ENCODE assay signal across 17 cellular contexts in genomic region chr1:66787641-66788040, GRCh38. TPM values are rescaled to one million over a fixed set of nuclear protein-coding genes. Genes with fewer than 3 reads are reported as not detected.
A peak's percentile ranks its signal among the peaks of the same experiment; 100 is the strongest.
DNase-seq lines count a peak whose midpoint lies in the region; ATAC-seq lines count a peak whose summit lies in the region.
"Had no signal": no experiment of that assay in that cellular context is flagged by ENCODE, and none has a peak within 500 bp of the region (broad histone marks: within the 10 kb centered on the region; RNA-seq: fewer than 3 reads in every experiment).

No MANE protein-coding gene starts in this region.

- intact Hi-C loops in left ventricle myocardium superior (cut with micrococcal nuclease): no loop called here

- POLR2A ChIA-PET in T-cell (lab: Charles Lee): interaction anchor here in 1 of 2 donors (0.6 kb wide), 2 partner anchors 18 to 143 kb away, joined by 5 to 7 read pairs; no protein-coding TSS in a partner anchor

- H3K9me3 Mint-ChIP-seq in stimulated activated naive CD8-positive, alpha-beta T cell treated with anti-CD3 and anti-CD28 coated beads, Interleukin-15, Interleukin-2, amounts not matched to agents 100 ng/mL and 50 ng/mL, for 24 hours: no peaks in the 10 kb centered on the region
- no peaks in the 10 kb centered on the region for H3K9me3 Mint-ChIP-seq in T-cell

- peak overlapping the region; percentile 73 for H3K4me3 Mint-ChIP-seq in stimulated activated naive CD8-positive, alpha-beta T cell treated with anti-CD3 and anti-CD28 coated beads, Interleukin-15, Interleukin-2, amounts not matched to agents 100 ng/mL and 50 ng/mL, for 24 hours
- H3K4me3 Mint-ChIP-seq in T-cell: no peak overlapping the region
- H3K4me3 Mint-ChIP-seq: CD4-positive, CD25-positive, alpha-beta regulatory T cell had no signal

- H3K27ac Mint-ChIP-seq in stimulated activated naive CD8-positive, alpha-beta T cell treated with anti-CD3 and anti-CD28 coated beads, Interleukin-15, Interleukin-2, amounts not matched to agents 100 ng/mL and 50 ng/mL, for 24 hours: peak overlapping the region; percentile 29
- peak overlapping the region in 1 of 2 donors; percentile 41 for H3K27ac Mint-ChIP-seq in T-cell

- ATAC-seq in stimulated activated naive CD8-positive, alpha-beta T cell treated with anti-CD3 and anti-CD28 coated beads, Interleukin-15, Interleukin-2, amounts not matched to agents 100 U/mL and 50 U/mL, for 24 hours: no peak
- peak; percentile 41 for ATAC-seq in GM21360 (IDR thresholded peaks at IDR 0.05; ENCODE audit: unreplicated experiment)
- peak; percentile 55 for ATAC-seq in HG03378 (IDR thresholded peaks at IDR 0.05; ENCODE audit: unreplicated experiment)
- ATAC-seq in HG02840 (IDR thresholded peaks at IDR 0.05; ENCODE audit: low FRiP score, unreplicated experiment): no peak
- ATAC-seq in T-cell (replicated peaks in 1 of 4): no peak
- ATAC-seq in left ventricle myocardium superior: no peak
- ATAC-seq: SK-N-SH treated with all-trans-retinoic acid at 6 μM for 48 hours had no signal

- peaks cover 27% of the 10 kb centered on the region for H3K4me1 Mint-ChIP-seq in stimulated activated naive CD8-positive, alpha-beta T cell treated with anti-CD3 and anti-CD28 coated beads, Interleukin-15, Interleukin-2, amounts not matched to agents 100 ng/mL and 50 ng/mL, for 24 hours (ENCODE audit: low read depth)
- peaks cover 12 to 14% (median 13%) of the 10 kb centered on the region in 3 donors for H3K4me1 Mint-ChIP-seq in T-cell

- CTCF ChIA-PET in T-cell (lab: Charles Lee): interaction anchor here in 1 of 2 donors (0.6 kb wide), 1 partner anchor 424 kb away, joined by 4 read pairs; no protein-coding TSS in a partner anchor

- DNase-seq in stimulated activated naive CD8-positive, alpha-beta T cell treated with anti-CD3 and anti-CD28 coated beads, Interleukin-15, Interleukin-2, amounts not matched to agents 100 U/mL and 50 U/mL, for 24 hours: no peak
- DNase-seq in GM03348 (ENCODE audit: low spot score) (no peak), T-cell (no peak), left ventricle myocardium superior (no peak)
- DNase-seq: AML-193; CD4-positive, CD25-positive, alpha-beta regulatory T cell; GF-D8; KBM-7; NCI-H2107; NCI-H748 treated with DMSO at 0.1 percent for 48 hours; SHP77; T-helper 2 cell had no signal

- no peaks in the 10 kb centered on the region for H3K27me3 Mint-ChIP-seq in stimulated activated naive CD8-positive, alpha-beta T cell treated with anti-CD3 and anti-CD28 coated beads, Interleukin-15, Interleukin-2, amounts not matched to agents 100 ng/mL and 50 ng/mL, for 24 hours
- no peaks in the 10 kb centered on the region for H3K27me3 Mint-ChIP-seq in T-cell

- H3K36me3 Mint-ChIP-seq in stimulated activated naive CD8-positive, alpha-beta T cell treated with anti-CD3 and anti-CD28 coated beads, Interleukin-15, Interleukin-2, amounts not matched to agents 100 ng/mL and 50 ng/mL, for 24 hours (ENCODE audit: low read depth): no peaks in the 10 kb centered on the region
- no peaks in the 10 kb centered on the region for H3K36me3 Mint-ChIP-seq in T-cell
- H3K36me3 Mint-ChIP-seq: CD4-positive, CD25-positive, alpha-beta regulatory T cell had no signal

RNA-seq across cellular contexts. Expression of gene INSL5, which starts 13.4 kb away (rescaled TPM):
- total RNA-seq in T-cell (not detected), left ventricle myocardium superior (not detected)
- total RNA-seq: CD4-positive, CD25-positive, alpha-beta regulatory T cell had no signal

RNA-seq across cellular contexts. Expression of gene DYNLT5, which starts 35.4 kb away (rescaled TPM):
- total RNA-seq in T-cell: under 1 TPM in 1 of 5 donors, not detected in 4; 0.78 TPM
- 2.2 TPM for total RNA-seq in left ventricle myocardium superior
- total RNA-seq: CD4-positive, CD25-positive, alpha-beta regulatory T cell had no signal

Comparison
In these comparisons a context has a peak if more than half of its experiments do, and no peak if none do; other contexts are left out.
1. ATAC-seq: peak in GM21360 (single experiment) and HG03378 (single experiment); none in stimulated activated naive CD8-positive, alpha-beta T cell treated with anti-CD3 and anti-CD28 coated beads, Interleukin-15, Interleukin-2, amounts not matched to agents 100 U/mL and 50 U/mL, for 24 hours (single experiment), HG02840 (single experiment), T-cell (0 of 4) and left ventricle myocardium superior (single experiment).